16 cellular contexts compared by ENCODE assay signal in the genomic region with DNA sequence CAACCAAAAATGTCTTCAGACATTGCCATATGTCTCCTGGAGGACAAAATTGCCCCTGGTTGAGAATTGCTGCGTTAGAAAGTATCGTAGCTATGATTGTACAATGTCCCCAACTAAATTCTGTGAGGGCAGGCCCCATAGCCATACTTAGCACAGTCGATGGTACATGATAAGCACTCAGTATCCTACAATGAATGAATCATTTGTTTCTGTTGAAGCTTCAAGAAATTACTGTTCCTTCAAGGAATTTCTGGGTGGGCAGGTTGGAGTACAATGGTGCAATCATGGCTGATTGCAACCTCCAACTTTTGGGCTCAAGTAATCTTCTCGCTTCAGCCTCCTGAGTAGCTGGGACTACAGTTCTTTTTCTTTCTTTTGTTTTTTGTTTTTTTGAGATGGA. TPM values are rescaled to one million over a fixed set of nuclear protein-coding genes. Genes with fewer than 3 reads are reported as not detected.
DNase-seq lines count a peak whose midpoint lies in the region; ATAC-seq and TF ChIP-seq lines count a peak whose summit lies in the region.
"Had no signal": no experiment of that assay in that cellular context is flagged by ENCODE, and none has a peak within 500 bp of the region (broad histone marks: within the 10 kb centered on the region; RNA-seq: fewer than 3 reads in every experiment).

No MANE protein-coding gene starts in this region.

- POLR2A ChIA-PET in CD8-positive, alpha-beta T cell (lab: Charles Lee): interaction anchor here (2.1 kb wide), 1 partner anchor 15 kb away, joined by 9 read pairs; no protein-coding TSS in a partner anchor
- POLR2A ChIA-PET in IMR-90 (lab: Charles Lee; ENCODE audit: unreplicated experiment): no interaction called here

- H3K9me1 ChIP-seq in IMR-90 (ENCODE audit: insufficient read depth, low read length): peaks cover 16% of the 10 kb centered on the region

- peaks cover 72% of the 10 kb centered on the region for H3K36me3 Mint-ChIP-seq in CD8-positive, alpha-beta T cell
- no peaks in the 10 kb centered on the region for H3K36me3 Mint-ChIP-seq in natural killer cell

- no peaks in the 10 kb centered on the region for H3K27me3 ChIP-seq in CD8-positive, alpha-beta T cell (ENCODE audit: insufficient read depth, low read length)
- H3K27me3 ChIP-seq in IMR-90 (ENCODE audit: control insufficient read depth, insufficient read depth, low read length) (no peaks in the 10 kb centered on the region), ascending aorta (no peaks in the 10 kb centered on the region)
- H3K27me3 ChIP-seq: left lung had no signal

- H2BK15ac ChIP-seq in IMR-90 (ENCODE audit: low read depth, low read length): no peak overlapping the region

- peaks cover 90% of the 10 kb centered on the region for H4K20me1 ChIP-seq in IMR-90 (ENCODE audit: insufficient read depth, low read length)

- no peak overlapping the region for H3K56ac ChIP-seq in IMR-90 (ENCODE audit: extremely low read depth, insufficient read depth, low read length)

- H3K4me1 Mint-ChIP-seq in CD8-positive, alpha-beta T cell (ENCODE audit: low read depth): peaks cover 77% of the 10 kb centered on the region
- H3K4me1 Mint-ChIP-seq in natural killer cell: peaks cover 78% of the 10 kb centered on the region in 2 donors

- intact Hi-C loops in CD8-positive, alpha-beta T cell (cut with DNase I, micrococcal nuclease): loop anchor here (2.0 to 10.0 kb wide), 3 partner anchors 52 to 1320 kb away; a partner anchor contains a TSS
- intact Hi-C loops in IMR-90 (cut with micrococcal nuclease) (no loop called here), ascending aorta (cut with DNase I) (loop anchor here (10.0 kb wide), 1 partner anchor 1180 kb away; no protein-coding TSS in a partner anchor), natural killer cell (cut with micrococcal nuclease) (no loop called here)

- TF ChIP-seq POLR2A in IMR-90 (IDR thresholded peaks at IDR 0.05; ENCODE audit: low read depth, low read length): no peak

- no peak overlapping the region for H2BK5ac ChIP-seq in IMR-90 (ENCODE audit: low read depth, low read length, poor library complexity, severe bottlenecking)

- no peak overlapping the region for H3K9ac ChIP-seq in IMR-90 (ENCODE audit: low read depth, low read length)

- CTCF ChIA-PET in CD8-positive, alpha-beta T cell (lab: Charles Lee): interaction anchor here (1.1 to 2.8 kb wide), 2 partner anchors 12 to 26 kb away, joined by 3 to 7 read pairs; no protein-coding TSS in a partner anchor
- CTCF ChIA-PET in IMR-90 (lab: Yijun Ruan, JAX): no interaction called here

- H2BK120ac ChIP-seq in IMR-90 (ENCODE audit: low read depth, low read length): no peak overlapping the region

- 60% methylated on average over 1 of the region's 4 CpGs; no CpG with 5 or more reads in 1 of the 2 experiments for WGBS in IMR-90 (ENCODE audit: extremely low coverage in 2 of 2, insufficient read length in 1 of 2), 2 experiments

- H2BK20ac ChIP-seq in IMR-90 (ENCODE audit: low read depth, low read length): no peak overlapping the region

- no peak overlapping the region for H4K5ac ChIP-seq in IMR-90 (ENCODE audit: low read depth, low read length)

- in situ Hi-C loops in IMR-90 (cut with MboI; ENCODE audit: low sequenced_read_pairs) (no loop called here), ACHN (cut with HindIII; ENCODE audit: low pct_ligation_motif_present, low pct_unique_long_range_greater_than_20kb, low sequenced_read_pairs) (no loop called here)

- peaks cover 78% of the 10 kb centered on the region for H3K4me1 ChIP-seq in CD8-positive, alpha-beta T cell (ENCODE audit: insufficient read depth, low read length)
- H3K4me1 ChIP-seq in IMR-90 (ENCODE audit: control insufficient read depth, insufficient read depth, low read length) (peaks cover 13% of the 10 kb centered on the region; the same call in 1 of the 2 replicates), ascending aorta (peaks cover 17 to 65% of the 10 kb centered on the region in 2 donors)

- H3K18ac ChIP-seq in IMR-90 (ENCODE audit: low read depth, low read length): no peak overlapping the region

- no peaks in the 10 kb centered on the region for H3K9me3 Mint-ChIP-seq in CD8-positive, alpha-beta T cell
- H3K9me3 Mint-ChIP-seq in natural killer cell: no peaks in the 10 kb centered on the region
- H3K9me3 Mint-ChIP-seq: nephron had no signal

- no peaks in the 10 kb centered on the region for H3K9me3 ChIP-seq in CD8-positive, alpha-beta T cell (ENCODE audit: low read length)
- H3K9me3 ChIP-seq in IMR-90 (ENCODE audit: control insufficient read depth, insufficient read depth, low read length) (no peaks in the 10 kb centered on the region), ascending aorta (no peaks in the 10 kb centered on the region)
- H3K9me3 ChIP-seq: left lung had no signal

- H3K27ac ChIP-seq in CD8-positive, alpha-beta T cell (ENCODE audit: low read depth, low read length): no peak overlapping the region
- H3K27ac ChIP-seq in IMR-90 (ENCODE audit: insufficient read depth, low read length) (no peak overlapping the region), ascending aorta (peak overlapping the region; percentile 50 to 53)

- no peak for TF ChIP-seq CTCF in CD8-positive, alpha-beta T cell (IDR thresholded peaks at IDR 0.05)
- TF ChIP-seq CTCF in IMR-90 (conservative IDR thresholded peaks at IDR 0.05; ENCODE audit: low read depth, low read length): no peak
- no peak for TF ChIP-seq CTCF in ascending aorta (IDR thresholded peaks at IDR 0.05)
- no peak for TF ChIP-seq CTCF in natural killer cell (IDR thresholded peaks at IDR 0.05)

- H3K4me2 ChIP-seq in IMR-90 (ENCODE audit: low read depth, low read length): peak overlapping the region; percentile 48; the same call in 1 of the 2 replicates

- BruUV-seq in IMR-90 (replicated peaks; lab: Mats Ljungman, UMichigan): no TSS peak

- H3K79me1 ChIP-seq in IMR-90 (ENCODE audit: low read depth in 1 of 2, low read length in 2 of 2): peaks cover 3 to 40% of the 10 kb centered on the region in 2 experiments; a peak in 2 of 4 replicates

- peak overlapping the region; percentile 93 for H3K27ac Mint-ChIP-seq in CD8-positive, alpha-beta T cell
- peak overlapping the region; percentile 96 to 98 for H3K27ac Mint-ChIP-seq in natural killer cell
- H3K27ac Mint-ChIP-seq: nephron had no signal

- no peaks in the 10 kb centered on the region for H3K27me3 Mint-ChIP-seq in CD8-positive, alpha-beta T cell (ENCODE audit: low read depth)
- no peaks in the 10 kb centered on the region for H3K27me3 Mint-ChIP-seq in natural killer cell (ENCODE audit: low read depth in 2 of 2)

- no peak overlapping the region for H3K14ac ChIP-seq in IMR-90 (replicated peaks; ENCODE audit: low read depth, low read length)

- H3K36me3 ChIP-seq in CD8-positive, alpha-beta T cell (ENCODE audit: insufficient read depth, low read length): no peaks in the 10 kb centered on the region
- peaks cover 11% of the 10 kb centered on the region for H3K36me3 ChIP-seq in IMR-90 (ENCODE audit: control insufficient read depth, insufficient read depth, low read length)
- H3K36me3 ChIP-seq in ascending aorta: no peaks in the 10 kb centered on the region

- no peak overlapping the region for H2AFZ ChIP-seq in IMR-90 (replicated peaks; ENCODE audit: low read length, poor library complexity)

- TF ChIP-seq RAD21 in IMR-90 (IDR thresholded peaks at IDR 0.05; ENCODE audit: low read length): no peak

- peak overlapping the region; percentile 77 for H3K4me3 Mint-ChIP-seq in CD8-positive, alpha-beta T cell
- H3K4me3 Mint-ChIP-seq in natural killer cell: peak overlapping the region; percentile 88

- no peak for ATAC-seq in CD8-positive, alpha-beta T cell
- ATAC-seq in IMR-90 (ENCODE audit: low read depth): no peak
- no peak for ATAC-seq in natural killer cell
- no peak for ATAC-seq in GM21423 (IDR thresholded peaks at IDR 0.05; ENCODE audit: unreplicated experiment)
- ATAC-seq in HG03520 (IDR thresholded peaks at IDR 0.05; ENCODE audit: unreplicated experiment): no peak
- ATAC-seq: HCT116, left lung, Right ventricle myocardium inferior, sciatic nerve had no signal

- H2AK9ac ChIP-seq in IMR-90 (replicated peaks; ENCODE audit: low read depth, low read length, poor library complexity): no peak overlapping the region

- dilution Hi-C loops in IMR-90 (cut with HindIII; ENCODE audit: low sequenced_read_pairs, unreplicated experiment): no loop called here

- no peak overlapping the region for H3K4me3 ChIP-seq in CD8-positive, alpha-beta T cell (ENCODE audit: low read depth, low read length)
- no peak overlapping the region for H3K4me3 ChIP-seq in IMR-90 (ENCODE audit: insufficient read depth, low read depth, low read length)
- no peak overlapping the region for H3K4me3 ChIP-seq in ascending aorta

- DNase-seq in CD8-positive, alpha-beta T cell: no peak
- peak; percentile 47 for DNase-seq in IMR-90
- DNase-seq in ascending aorta (ENCODE audit: low spot score in 2 of 2): no peak
- no peak for DNase-seq in natural killer cell
- no peak for DNase-seq in ACHN
- DNase-seq: cerebellar nuclear complex, hippocampal formation, left lung, NCI-H187 treated with DMSO at 0.1 percent for 48 hours, NCI-H82 had no signal

- no peak overlapping the region for H4K91ac ChIP-seq in IMR-90 (ENCODE audit: insufficient read depth, low read depth, low read length)

- H3K23ac ChIP-seq in IMR-90 (ENCODE audit: low read depth, low read length): no peak overlapping the region

- H3K4ac ChIP-seq in IMR-90 (ENCODE audit: low read depth, low read length): no peak overlapping the region

- no peak overlapping the region for H2AK5ac ChIP-seq in IMR-90 (ENCODE audit: low read depth, low read length)

- no peak overlapping the region for H4K8ac ChIP-seq in IMR-90 (ENCODE audit: low read depth in 2 of 2, low read length in 2 of 2)

TF ChIP-seq in IMR-90, 13 proteins besides CTCF, POLR2A, EP300 and RAD21:
- TF ChIP-seq CEBPB (IDR thresholded peaks at IDR 0.05; ENCODE audit: low read depth, low read length) (peak; percentile 82), MXI1 (IDR thresholded peaks at IDR 0.05; ENCODE audit: borderline replicate concordance, low read depth, low read length) (no peak)

RNA-seq across cellular contexts. Expression of a gene that starts 4.7 kb away (rescaled TPM):
- 100 to 1,000 TPM; 123 to 126 TPM for total RNA-seq in CD8-positive, alpha-beta T cell
- total RNA-seq in IMR-90 (2012; rRNA removed) (756 and 792 TPM in 2 replicates), ascending aorta (252 TPM), natural killer cell (100 to 1,000 TPM; 482 to 541 (median 537) TPM)
- 405 and 434 TPM in 2 replicates for polyA plus RNA-seq in IMR-90 (2012; rRNA removed)
- 135 and 138 TPM in 2 replicates for polyA plus RNA-seq in IMR-90 (2012; cell fraction: cytosol; rRNA removed)
- 70.1 and 267 TPM in 2 replicates for polyA plus RNA-seq in IMR-90 (2012; cell fraction: nucleus; rRNA removed; ENCODE audit: low replicate concordance)

RNA-seq across cellular contexts. Expression of a gene that starts 51.9 kb away (rescaled TPM):
- total RNA-seq in CD8-positive, alpha-beta T cell: 10 to 100 TPM; 32.2 to 34.2 TPM
- total RNA-seq in IMR-90 (2012; rRNA removed) (41.4 and 55.4 TPM in 2 replicates), ascending aorta (84.2 TPM), natural killer cell (10 to 100 TPM; 24.9 to 34.5 (median 29.9) TPM)
- polyA plus RNA-seq in IMR-90 (2012; rRNA removed): 19.9 and 22.7 TPM in 2 replicates
- polyA plus RNA-seq in IMR-90 (2012; cell fraction: cytosol; rRNA removed): 9.5 and 13.9 TPM in 2 replicates
- 4.2 and 13.5 TPM in 2 replicates for polyA plus RNA-seq in IMR-90 (2012; cell fraction: nucleus; rRNA removed; ENCODE audit: low replicate concordance)

Comparison
In these comparisons a context has a peak if more than half of its experiments do, and no peak if none do; other contexts are left out.
1. H3K27ac ChIP-seq: peak in ascending aorta (2 of 2); none in CD8-positive, alpha-beta T cell (single experiment) and IMR-90 (single experiment).
2. intact Hi-C loops: an anchor here in CD8-positive, alpha-beta T cell (2.0 to 10.0 kb wide) and ascending aorta (10.0 kb wide); none called in IMR-90 and natural killer cell.